8 cellular contexts compared by ENCODE assay signal in the genomic region with DNA sequence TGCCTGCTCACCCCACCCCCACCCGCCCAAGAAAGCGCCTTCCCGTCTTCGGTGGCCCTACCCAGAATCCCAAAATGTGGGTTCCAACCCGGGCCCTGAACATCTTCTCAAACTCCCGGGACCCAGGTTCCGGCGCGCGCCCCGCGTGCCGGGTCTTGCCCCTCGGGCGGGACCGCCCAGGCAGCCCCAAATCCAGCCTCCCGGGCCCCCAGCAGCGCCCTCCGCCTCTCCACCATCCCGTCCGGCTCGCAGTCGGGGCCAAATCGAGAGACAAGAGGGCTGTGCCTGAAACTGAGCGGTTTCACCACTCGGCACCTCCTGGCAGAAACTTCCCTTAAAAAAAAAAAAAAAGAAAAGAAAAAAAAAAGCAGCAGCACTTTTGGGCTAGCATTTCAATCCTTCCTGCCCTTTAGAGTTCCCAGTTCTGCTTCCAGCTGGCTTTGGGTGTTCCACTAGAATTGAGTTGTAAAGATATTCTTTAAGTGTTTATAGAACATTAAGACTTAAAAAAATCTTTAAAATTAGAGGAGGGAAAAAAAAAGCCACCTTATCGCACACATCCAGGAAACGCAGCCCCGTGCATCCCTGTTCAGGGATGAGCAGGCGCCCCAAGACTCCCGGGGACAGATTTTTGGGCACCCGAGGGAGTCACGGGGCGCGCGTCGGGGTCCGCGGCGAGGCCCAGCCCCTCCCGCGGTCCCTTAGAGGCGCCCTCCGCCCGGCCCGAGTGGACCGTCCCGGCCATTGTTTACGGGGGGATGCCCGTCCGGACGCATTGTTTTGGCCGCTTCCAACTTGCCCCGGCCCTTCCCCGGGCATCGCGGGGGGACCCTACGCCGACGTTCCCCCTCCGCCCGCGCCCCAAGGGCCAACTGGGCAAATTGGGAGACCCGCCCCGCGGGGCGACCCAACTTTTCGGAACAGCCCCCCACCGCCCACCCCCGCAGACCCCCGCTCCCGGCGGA. TPM values are rescaled to one million over a fixed set of nuclear protein-coding genes. Genes with fewer than 3 reads are reported as not detected.
DNase-seq lines count a peak whose midpoint lies in the region; ATAC-seq and TF ChIP-seq lines count a peak whose summit lies in the region.
"Not testable (repeated sequence)": the region's sequence is repeated elsewhere in the genome, so short reads cannot be mapped to it uniquely, and the experiment has no call there.

No MANE protein-coding gene starts in this region.

- ATAC-seq in GM18498 (IDR thresholded peaks at IDR 0.05; ENCODE audit: unreplicated experiment) (peak; percentile 30), HG02973 (IDR thresholded peaks at IDR 0.05; ENCODE audit: unreplicated experiment) (peak; percentile 24), psoas muscle (peak in 1 of 4 donors; percentile 38), aorta (ENCODE audit: low FRiP score) (peak; percentile 53)
- peak; percentile 18 for ATAC-seq in activated CD8-positive, alpha-beta T cell treated with anti-CD3 and anti-CD28 coated beads, Interleukin-2, amount 10 ng/mL, durations not matched to agents 7 days and 5 days

- CTCF ChIA-PET in activated CD8-positive, alpha-beta T cell treated with anti-CD3 and anti-CD28 coated beads, Interleukin-2, amount 10 ng/mL, durations not matched to agents 7 days and 5 days (lab: Charles Lee) = interaction anchor here (1.1 to 1.6 kb wide), 3 partner anchors 10 to 114 kb away, joined by 3 to 4 read pairs (median 3); no protein-coding TSS in a partner anchor

- peaks cover 35% of the 10 kb centered on the region for H3K4me1 Mint-ChIP-seq in activated CD8-positive, alpha-beta T cell treated with anti-CD3 and anti-CD28 coated beads, Interleukin-2, amount 10 ng/mL, durations not matched to agents 7 days and 5 days (ENCODE audit: low read depth)

- peak overlapping the region; percentile 88 for H3K4me3 Mint-ChIP-seq in activated CD8-positive, alpha-beta T cell treated with anti-CD3 and anti-CD28 coated beads, Interleukin-2, amount 10 ng/mL, durations not matched to agents 7 days and 5 days

- H3K4me3 ChIP-seq in iPS-18c (ENCODE audit: insufficient read depth, low read depth, low read length) = peak overlapping the region; percentile 72
- peak overlapping the region; percentile 86 for H3K4me3 ChIP-seq in psoas muscle
- peak overlapping the region; percentile 58 to 95 for H3K4me3 ChIP-seq in aorta (ENCODE audit: low read length in 2 of 2)

- not testable (repeated sequence) for H3K36me3 ChIP-seq in psoas muscle (ENCODE audit: insufficient read depth in 1 of 2, low read depth in 1 of 2); aorta (ENCODE audit: control insufficient read depth in 1 of 2, insufficient read depth in 2 of 2, low read length in 1 of 2)

- H3K27ac Mint-ChIP-seq in activated CD8-positive, alpha-beta T cell treated with anti-CD3 and anti-CD28 coated beads, Interleukin-2, amount 10 ng/mL, durations not matched to agents 7 days and 5 days = peak overlapping the region; percentile 95

- intact Hi-C loops in psoas muscle (cut with DNase I); aorta (cut with DNase I): not testable (repeated sequence)

- not testable (repeated sequence) for H3K27me3 ChIP-seq in psoas muscle (ENCODE audit: insufficient read depth in 3 of 3, low read length in 2 of 3); aorta (ENCODE audit: control insufficient read depth in 1 of 2, insufficient read depth in 2 of 2, low read length in 1 of 2)

- peak overlapping the region; percentile 39 for H3K27ac ChIP-seq in cingulate gyrus (ENCODE audit: low read depth, low read length)
- peak overlapping the region; percentile 92 for H3K27ac ChIP-seq in psoas muscle
- peak overlapping the region in 1 of 2 donors; percentile 89 for H3K27ac ChIP-seq in aorta (ENCODE audit: low read depth in 1 of 2, low read length in 2 of 2)

- not testable (repeated sequence) for H3K9me3 ChIP-seq in iPS-18c (ENCODE audit: control insufficient read depth, insufficient read depth, low read length); psoas muscle; aorta (ENCODE audit: control insufficient read depth, low read length)

- peaks cover 50% of the 10 kb centered on the region for H3K36me3 Mint-ChIP-seq in activated CD8-positive, alpha-beta T cell treated with anti-CD3 and anti-CD28 coated beads, Interleukin-2, amount 10 ng/mL, durations not matched to agents 7 days and 5 days (ENCODE audit: low read depth)

- not testable (repeated sequence) for H3K4me1 ChIP-seq in psoas muscle; aorta (ENCODE audit: control insufficient read depth in 1 of 2, insufficient read depth in 2 of 2, low read length in 2 of 2)

- not testable (repeated sequence) for H3K9me3 Mint-ChIP-seq in activated CD8-positive, alpha-beta T cell treated with anti-CD3 and anti-CD28 coated beads, Interleukin-2, amount 10 ng/mL, durations not matched to agents 7 days and 5 days (ENCODE audit: insufficient read depth)

- TF ChIP-seq CTCF in psoas muscle (IDR thresholded peaks at IDR 0.05) = not testable (repeated sequence)

- peak; percentile 50 for DNase-seq in NOMO-1 treated with dmso at 0.1 percent for 144 hours (lab: John Stamatoyannopoulos, UW; ENCODE audit: unreplicated experiment)
- peak; percentile 77 for DNase-seq in activated CD8-positive, alpha-beta T cell treated with anti-CD3 and anti-CD28 coated beads, Interleukin-2, amount 10 ng/mL, durations not matched to agents 7 days and 5 days
- peak; percentile 79 to 87 for DNase-seq in psoas muscle
- DNase-seq in aorta = peak; percentile 84 to 86

- POLR2A ChIA-PET in activated CD8-positive, alpha-beta T cell treated with anti-CD3 and anti-CD28 coated beads, Interleukin-2, amount 10 ng/mL, durations not matched to agents 7 days and 5 days (lab: Charles Lee) = interaction anchor here (0.7 to 6.1 kb wide), 19 partner anchors 8 to 279 kb away, joined by 3 to 56 read pairs (median 6); no protein-coding TSS in a partner anchor

- not testable (repeated sequence) for H3K27me3 Mint-ChIP-seq in activated CD8-positive, alpha-beta T cell treated with anti-CD3 and anti-CD28 coated beads, Interleukin-2, amount 10 ng/mL, durations not matched to agents 7 days and 5 days (ENCODE audit: low read depth)

- WGBS in psoas muscle, 3 donors = 2 to 5% (median 2%) methylated on average over 71 to 73 of the region's 73 CpGs
- 3 to 5% methylated on average over 58 to 73 of the region's 73 CpGs for WGBS in aorta, 2 donors

RNA-seq across cellular contexts. Expression of a gene that starts 0.9 kb away (rescaled TPM):
- 100 to 1,000 TPM; 104 to 113 TPM for total RNA-seq in activated CD8-positive, alpha-beta T cell treated with anti-CD3 and anti-CD28 coated beads, Interleukin-2, amount 10 ng/mL, durations not matched to agents 7 days and 5 days
- total RNA-seq in psoas muscle (1 to 10 TPM; 4.0 to 8.1 (median 6.1) TPM), aorta (10 to 100 TPM; 26.5 to 30.9 TPM)
- polyA plus RNA-seq in psoas muscle (1 to 10 TPM; 1.7 to 4.3 (median 2.6) TPM), aorta (1 to 10 TPM; 3.4 to 4.0 TPM)
